In genomic region chr1:234433563-234434285, GRCh38 we compare ENCODE assay signal across 9 cellular contexts. TPM values are rescaled to one million over a fixed set of nuclear protein-coding genes. Genes with fewer than 3 reads are reported as not detected.
A peak's percentile ranks its signal among the peaks of the same experiment; 100 is the strongest.
DNase-seq lines count a peak whose midpoint lies in the region; ATAC-seq and TF ChIP-seq lines count a peak whose summit lies in the region.
"Had no signal": no experiment of that assay in that cellular context is flagged by ENCODE, and none has a peak within 500 bp of the region (broad histone marks: within the 10 kb centered on the region; RNA-seq: fewer than 3 reads in every experiment).

No MANE protein-coding gene starts in this region.

- CTCF ChIA-PET in WTC11 (lab: Charles Lee), result no interaction called here

- peak overlapping the region in 1 of 2 donors; percentile 47 for H3K27ac Mint-ChIP-seq in effector memory CD8-positive, alpha-beta T cell
- no peak overlapping the region for H3K27ac Mint-ChIP-seq in WTC11
- H3K27ac Mint-ChIP-seq: activated naive CD4-positive, alpha-beta T cell treated with anti-CD3 and anti-CD28 coated beads, Interleukin-2, amount 50 U/mL, for 24 hours had no signal

- POLR2A ChIA-PET in WTC11 (lab: Charles Lee), result no interaction called here

- ATAC-seq in GM21619 (IDR thresholded peaks at IDR 0.05; ENCODE audit: unreplicated experiment) (peak; percentile 56), GM18909 (IDR thresholded peaks at IDR 0.05; ENCODE audit: poor library complexity, unreplicated experiment) (no peak), WTC11 (no peak)
- ATAC-seq in effector memory CD8-positive, alpha-beta T cell (replicated peaks), result no peak

- DNase-seq in GM03348 (ENCODE audit: low spot score), result peak; percentile 39
- peak; percentile 34 for DNase-seq in NCI-H226
- DNase-seq in iris pigment epithelial cell (ENCODE audit: low read depth), result peak; percentile 78
- DNase-seq in effector memory CD8-positive, alpha-beta T cell, result no peak
- DNase-seq in WTC11 (ENCODE audit: low spot score), result no peak
- DNase-seq in NCI-H524 treated with DMSO at 0.1 percent for 48 hours (lab: John Stamatoyannopoulos, UW), result no peak

- H3K9me3 Mint-ChIP-seq in effector memory CD8-positive, alpha-beta T cell, result no peaks in the 10 kb centered on the region
- H3K9me3 Mint-ChIP-seq in WTC11, result no peaks in the 10 kb centered on the region
- H3K9me3 Mint-ChIP-seq: activated naive CD4-positive, alpha-beta T cell treated with anti-CD3 and anti-CD28 coated beads, Interleukin-2, amount 50 U/mL, for 24 hours had no signal

- TF ChIP-seq CTCF in WTC11 (IDR thresholded peaks at IDR 0.05), result no peak

- no peak overlapping the region for H3K4me3 Mint-ChIP-seq in effector memory CD8-positive, alpha-beta T cell
- no peak overlapping the region for H3K4me3 Mint-ChIP-seq in WTC11
- H3K4me3 Mint-ChIP-seq: activated naive CD4-positive, alpha-beta T cell treated with anti-CD3 and anti-CD28 coated beads, Interleukin-2, amount 50 U/mL, for 24 hours had no signal

- no peaks in the 10 kb centered on the region for H3K27me3 Mint-ChIP-seq in effector memory CD8-positive, alpha-beta T cell
- H3K27me3 Mint-ChIP-seq in WTC11 (ENCODE audit: low read depth), result no peaks in the 10 kb centered on the region
- H3K27me3 Mint-ChIP-seq: activated naive CD4-positive, alpha-beta T cell treated with anti-CD3 and anti-CD28 coated beads, Interleukin-2, amount 50 U/mL, for 24 hours had no signal

- H3K36me3 Mint-ChIP-seq in effector memory CD8-positive, alpha-beta T cell (ENCODE audit: insufficient read depth), result peaks cover 20% of the 10 kb centered on the region
- H3K36me3 Mint-ChIP-seq in WTC11, result peaks cover 23% of the 10 kb centered on the region

- no peaks in the 10 kb centered on the region for H3K4me1 Mint-ChIP-seq in effector memory CD8-positive, alpha-beta T cell (ENCODE audit: low read depth in 2 of 2)
- peaks cover 4% of the 10 kb centered on the region for H3K4me1 Mint-ChIP-seq in WTC11

TF ChIP-seq in WTC11, 78 proteins besides CTCF, POLR2A, EP300 and RAD21:
- TF ChIP-seq TEAD4 (CRISPR knock-in tag; IDR thresholded peaks at IDR 0.05), result no peak
- TF ChIP-seq, protein P1, sequence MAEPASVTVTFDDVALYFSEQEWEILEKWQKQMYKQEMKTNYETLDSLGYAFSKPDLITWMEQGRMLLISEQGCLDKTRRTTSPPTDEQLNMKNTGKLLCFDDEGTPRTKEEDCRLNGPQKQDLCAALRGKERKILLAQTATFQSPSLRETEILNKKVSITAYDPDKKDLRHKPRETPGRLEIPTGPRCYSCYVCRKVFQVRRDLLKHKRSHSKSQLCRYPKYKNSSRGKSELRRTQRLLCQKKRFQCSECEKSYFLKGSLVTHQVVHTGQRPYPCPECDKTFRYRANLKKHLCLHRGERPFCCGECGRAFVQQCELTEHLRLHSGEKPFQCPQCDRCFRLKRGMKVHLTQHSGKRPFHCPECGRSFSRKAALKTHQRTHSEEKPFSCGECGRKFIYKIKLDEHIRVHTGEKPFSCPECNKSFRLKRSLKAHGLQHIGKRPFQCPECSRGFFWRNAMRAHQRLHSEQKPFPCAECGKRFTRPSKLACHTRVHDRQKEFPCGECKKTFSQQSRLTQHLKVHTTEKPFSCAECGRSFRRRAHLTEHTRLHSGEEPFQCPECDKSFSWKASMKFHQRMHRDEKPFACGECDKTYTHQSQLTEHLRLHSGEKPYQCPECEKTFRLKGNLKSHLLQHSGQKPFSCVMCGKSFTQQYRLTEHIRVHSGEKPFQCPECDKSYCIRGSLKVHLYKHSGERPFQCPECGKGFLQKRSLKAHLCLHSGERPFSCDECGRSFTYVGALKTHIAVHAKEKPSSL (CRISPR knock-in tag; conservative IDR thresholded peaks at IDR 0.05), result no peak
- TF ChIP-seq KAT7 (CRISPR knock-in tag; IDR thresholded peaks at IDR 0.05; ENCODE audit: borderline replicate concordance), result no peak
- TF ChIP-seq SMAD3 (CRISPR knock-in tag; IDR thresholded peaks at IDR 0.05; ENCODE audit: borderline replicate concordance), result no peak
- TF ChIP-seq ESRRA (CRISPR knock-in tag; IDR thresholded peaks at IDR 0.05; ENCODE audit: borderline replicate concordance), result no peak
- TF ChIP-seq, protein P2, sequence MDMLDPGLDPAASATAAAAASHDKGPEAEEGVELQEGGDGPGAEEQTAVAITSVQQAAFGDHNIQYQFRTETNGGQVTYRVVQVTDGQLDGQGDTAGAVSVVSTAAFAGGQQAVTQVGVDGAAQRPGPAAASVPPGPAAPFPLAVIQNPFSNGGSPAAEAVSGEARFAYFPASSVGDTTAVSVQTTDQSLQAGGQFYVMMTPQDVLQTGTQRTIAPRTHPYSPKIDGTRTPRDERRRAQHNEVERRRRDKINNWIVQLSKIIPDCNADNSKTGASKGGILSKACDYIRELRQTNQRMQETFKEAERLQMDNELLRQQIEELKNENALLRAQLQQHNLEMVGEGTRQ (CRISPR knock-in tag; IDR thresholded peaks at IDR 0.05), result no peak
- no peak for TF ChIP-seq GTF2I (CRISPR knock-in tag; conservative IDR thresholded peaks at IDR 0.05)
- no peak for TF ChIP-seq ZNF121 (CRISPR knock-in tag; IDR thresholded peaks at IDR 0.05)
TF ChIP-seq in WTC11: peak in this region for 0.

RNA-seq across cellular contexts. Expression of gene TARBP1, which starts 45.3 kb away (rescaled TPM):
- total RNA-seq in WTC11 (2021), result 24.0 to 27.6 TPM (median 27.3 TPM) in 3 replicates

Comparison
In these comparisons a context has a peak if more than half of its experiments do, and no peak if none do; other contexts are left out.
1. DNase-seq: peak in GM03348 (single experiment), NCI-H226 (single experiment) and iris pigment epithelial cell (single experiment); none in effector memory CD8-positive, alpha-beta T cell (0 of 3), WTC11 (single experiment) and NCI-H524 treated with DMSO at 0.1 percent for 48 hours (single experiment).